In the genomic region with DNA sequence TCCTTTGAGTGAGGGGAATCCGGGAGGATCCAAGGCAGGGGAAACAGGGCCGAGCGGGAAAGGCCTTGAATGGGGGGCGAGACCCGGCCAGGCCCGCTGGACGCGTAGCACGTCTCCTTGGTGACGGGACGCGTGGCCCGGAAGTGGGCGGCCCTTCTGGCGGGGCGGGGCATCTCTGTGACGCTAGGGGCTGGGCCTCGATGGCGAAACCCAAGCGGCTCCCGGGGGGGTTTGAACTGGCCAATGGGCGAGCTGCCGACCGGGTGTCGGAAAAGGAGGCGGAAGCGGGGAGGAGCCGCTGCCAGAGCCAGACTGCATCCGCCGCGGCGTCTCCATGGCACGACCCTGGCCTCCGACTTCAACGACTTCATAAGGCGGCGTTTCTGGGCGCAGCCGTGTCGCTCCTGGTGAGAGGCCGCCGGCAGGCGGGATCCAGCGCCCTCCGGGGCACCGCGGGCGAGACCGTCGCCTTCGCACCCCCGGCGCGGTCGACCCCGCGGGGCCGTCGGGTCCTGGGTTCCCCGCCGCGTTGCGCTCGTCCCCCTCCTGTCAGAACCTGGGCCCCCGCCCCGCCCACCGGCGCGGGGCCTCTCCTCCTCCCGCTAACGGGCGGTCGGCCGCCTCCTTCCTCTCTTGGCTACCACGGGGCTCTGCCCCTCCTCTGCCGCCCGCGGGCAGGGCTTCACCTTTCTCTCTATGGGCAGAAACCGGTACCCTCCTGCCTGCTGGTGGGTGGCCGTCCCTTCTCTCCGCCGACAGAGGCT, we compare ENCODE assay signal across 8 cellular contexts.
A peak's percentile ranks its signal among the peaks of the same experiment; 100 is the strongest.
DNase-seq lines count a peak whose midpoint lies in the region; ATAC-seq and TF ChIP-seq lines count a peak whose summit lies in the region.

Gene ODF2, plus strand, starts transcription at position 158 of the 764 bp plus-strand sequence. Its CDS starts 86 bp downstream, at position 244.

- no peak for TF ChIP-seq CTCF in AG10803 (conservative IDR thresholded peaks at IDR 0.05; ENCODE audit: low read length)

- DNase-seq in AG10803 (ENCODE audit: low read depth) (peak; percentile 93), NCI-H446 (lab: John Stamatoyannopoulos, UW) (peak; percentile 89 to 93), inferior parietal cortex (ENCODE audit: extremely low spot score) (peak; percentile 96)
- DNase-seq in activated CD4-positive, CD25-positive, alpha-beta regulatory T cell (lab: John Stamatoyannopoulos, UW), result peak; percentile 96 to 99 (median 98)
- peak; percentile 97 for DNase-seq in central memory CD4-positive, alpha-beta T cell
- peak; percentile 96 to 98 for DNase-seq in stimulated activated CD4-positive, alpha-beta T cell treated with anti-CD3 and anti-CD28 coated beads, Interleukin-12 subunit alpha, Interleukin-12 subunit beta, amount 100 ng/mL, for 24 hours (ENCODE audit: low read depth in 2 of 2)

- peak; percentile 91 for ATAC-seq in GM19035 (IDR thresholded peaks at IDR 0.05; ENCODE audit: unreplicated experiment)
- ATAC-seq in HG03342 (IDR thresholded peaks at IDR 0.05; ENCODE audit: unreplicated experiment), result peak; percentile 82

- H3K4me3 ChIP-seq in AG10803 (ENCODE audit: low read length), result peak within 1 kb of the TSS; percentile 85

Comparison
In these comparisons a context has a peak if more than half of its experiments do, and no peak if none do; other contexts are left out.
1. Peak in every context shown above with its lines: DNase-seq, ATAC-seq and H3K4me3 ChIP-seq.